ENCODE assay signal across 8 cellular contexts in the genomic region with DNA sequence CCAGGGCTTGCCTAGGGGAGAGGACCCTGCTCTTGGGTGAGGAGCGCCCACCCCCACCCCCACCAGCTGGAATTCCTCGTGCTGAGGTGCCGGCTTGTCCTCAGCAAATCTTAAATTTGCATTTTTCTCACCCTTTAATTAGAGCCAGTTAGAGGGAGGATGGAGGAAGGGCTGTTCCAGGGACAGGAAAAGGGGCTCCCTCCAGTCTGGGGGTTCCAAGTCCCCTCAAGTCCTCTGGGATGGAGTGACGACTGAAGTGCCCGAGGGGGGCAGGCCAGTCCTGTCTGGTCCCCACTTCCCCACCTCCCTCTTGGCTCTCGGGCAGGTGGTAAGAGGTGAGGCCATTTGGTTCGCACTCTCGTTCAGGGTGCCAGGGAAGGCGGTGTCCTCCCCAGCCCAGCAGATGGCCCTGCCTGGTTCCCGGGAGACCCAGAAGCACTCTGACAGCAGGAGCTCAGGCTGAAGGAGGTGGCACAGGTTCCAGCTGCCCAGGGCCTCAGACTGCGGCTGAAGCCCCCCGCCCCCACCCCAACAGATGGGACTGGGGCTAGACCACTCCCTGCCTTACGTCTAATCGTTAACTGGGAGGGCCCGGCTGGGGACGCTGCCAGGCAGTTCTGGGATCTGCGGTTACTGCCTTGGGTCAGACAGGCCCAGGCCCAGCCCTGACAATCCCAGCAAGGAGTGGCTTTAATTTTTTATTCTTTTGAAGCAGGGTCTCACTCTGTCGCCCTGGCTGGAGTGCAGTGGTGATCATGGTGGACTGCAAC. TPM values are rescaled to one million over a fixed set of nuclear protein-coding genes. Genes with fewer than 3 reads are reported as not detected.
DNase-seq lines count a peak whose midpoint lies in the region; ATAC-seq and TF ChIP-seq lines count a peak whose summit lies in the region.

No MANE protein-coding gene starts in this region.

- no peaks in the 10 kb centered on the region for H3K27me3 ChIP-seq in foreskin keratinocyte

- ATAC-seq in foreskin keratinocyte (no peak), GM18909 (IDR thresholded peaks at IDR 0.05; ENCODE audit: poor library complexity, unreplicated experiment) (no peak), GM21367 (IDR thresholded peaks at IDR 0.05; ENCODE audit: unreplicated experiment) (no peak), HG03439 (IDR thresholded peaks at IDR 0.05; ENCODE audit: unreplicated experiment) (no peak)

- H3K4me1 ChIP-seq in foreskin keratinocyte: peaks cover 5% of the 10 kb centered on the region

- in situ Hi-C loops in GM18951 (cut with MboI; ENCODE audit: low sequenced_read_pairs, unreplicated experiment): no loop called here

- H3K27ac ChIP-seq in 22Rv1 (peak overlapping the region; percentile 94), foreskin keratinocyte (no peak overlapping the region)

- DNase-seq in OCI-M1 (lab: John Stamatoyannopoulos, UW) (peak; percentile 63), foreskin keratinocyte (peak; percentile 49 to 71), cortex of kidney (lab: John Stamatoyannopoulos, UW) (no peak)

- TF ChIP-seq POLR2A in GM18951 (IDR thresholded peaks at IDR 0.05; ENCODE audit: extremely low read depth, insufficient read depth, insufficient read length): peak; percentile 33

- TF ChIP-seq CTCF in 22Rv1 (IDR thresholded peaks at IDR 0.05): no peak
- peak; percentile 33 for TF ChIP-seq CTCF in foreskin keratinocyte (conservative IDR thresholded peaks at IDR 0.05)

RNA-seq across cellular contexts. Expression of gene RAB26, which starts 2.2 kb away (rescaled TPM):
- 0.42 and 0.44 TPM in 2 replicates for total RNA-seq in foreskin keratinocyte
- 0.49 and 0.72 TPM in 2 replicates for polyA plus RNA-seq in foreskin keratinocyte

RNA-seq across cellular contexts. Expression of gene TRAF7, which starts 5.0 kb away (rescaled TPM):
- total RNA-seq in foreskin keratinocyte: 86.0 and 89.7 TPM in 2 replicates
- polyA plus RNA-seq in foreskin keratinocyte: 62.1 and 69.0 TPM in 2 replicates

RNA-seq across cellular contexts. Expression of gene PKD1, which starts 14.9 kb away (rescaled TPM):
- total RNA-seq in foreskin keratinocyte: 36.7 and 46.5 TPM in 2 replicates
- 16.8 and 19.7 TPM in 2 replicates for polyA plus RNA-seq in foreskin keratinocyte

RNA-seq across cellular contexts. Expression of gene CASKIN1, which starts 45.8 kb away (rescaled TPM):
- total RNA-seq in foreskin keratinocyte: 0.03 and 0.04 TPM in 2 replicates
- polyA plus RNA-seq in foreskin keratinocyte: 0.06 and 0.08 TPM in 2 replicates

RNA-seq across cellular contexts. Expression of gene MLST8, which starts 54.7 kb away (rescaled TPM):
- total RNA-seq in foreskin keratinocyte: 21.8 and 29.2 TPM in 2 replicates
- polyA plus RNA-seq in foreskin keratinocyte: 61.0 and 64.1 TPM in 2 replicates
